8 cellular contexts compared by ENCODE assay signal in the genomic region with DNA sequence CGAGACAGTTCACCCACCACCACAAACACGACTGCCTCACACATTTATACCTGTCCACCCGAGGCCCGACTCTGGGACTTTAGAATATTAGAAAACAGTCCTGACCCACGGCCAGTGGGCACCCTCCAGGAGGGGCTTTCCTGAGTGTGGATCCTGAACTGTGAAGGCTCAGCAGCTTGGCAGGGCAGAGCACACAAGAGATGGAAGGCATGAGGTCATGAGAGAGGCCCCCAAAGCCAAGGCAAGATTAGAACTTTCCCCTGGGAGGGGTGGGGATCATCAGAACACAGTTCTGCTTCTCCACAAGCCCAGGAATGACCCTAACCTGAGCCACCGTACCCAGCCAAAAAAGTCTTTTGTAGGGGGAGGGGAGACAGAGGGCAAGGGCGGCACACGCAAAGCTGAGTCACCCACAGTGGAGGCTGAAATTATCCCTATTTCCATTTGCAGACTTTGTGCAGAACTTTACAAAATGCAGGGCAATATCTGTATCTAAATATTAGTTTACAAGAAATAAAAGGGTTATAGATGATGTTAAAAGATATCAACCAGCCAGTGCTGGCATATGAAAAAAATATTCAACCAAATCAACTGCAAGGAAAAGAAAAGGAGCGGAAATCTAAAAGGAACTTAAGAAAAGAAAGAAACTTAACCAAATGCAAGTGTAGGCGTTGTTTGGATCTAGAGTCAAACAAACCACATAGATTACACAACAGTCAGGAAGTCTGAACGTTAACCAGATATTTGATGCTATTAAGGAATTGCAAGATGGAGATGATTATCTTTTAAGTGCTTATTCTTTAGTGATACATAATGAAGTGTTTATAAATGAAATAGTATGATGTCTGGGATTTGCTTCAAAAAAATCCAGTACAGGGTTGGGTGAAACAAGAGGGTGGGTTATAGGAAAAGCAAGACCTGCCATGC. TPM values are rescaled to one million over a fixed set of nuclear protein-coding genes. Genes with fewer than 3 reads are reported as not detected.
A peak's percentile ranks its signal among the peaks of the same experiment; 100 is the strongest.
DNase-seq lines count a peak whose midpoint lies in the region; ATAC-seq and TF ChIP-seq lines count a peak whose summit lies in the region.
"Not testable (repeated sequence)": the region's sequence is repeated elsewhere in the genome, so short reads cannot be mapped to it uniquely, and the experiment has no call there.

No MANE protein-coding gene starts in this region.

- BruUV-seq in PC-3 (replicated peaks; lab: Mats Ljungman, UMichigan): not testable (repeated sequence)

- peak; percentile 67 for ATAC-seq in PC-3
- not testable (repeated sequence) for ATAC-seq in activated CD4-positive, alpha-beta T cell treated with anti-CD3 and anti-CD28 coated beads for 36 hours

- not testable (repeated sequence) for H3K9me3 Mint-ChIP-seq in activated CD4-positive, alpha-beta T cell treated with anti-CD3 and anti-CD28 coated beads for 36 hours (ENCODE audit: low read depth)

- H4K20me1 ChIP-seq in PC-3 (ENCODE audit: low read length); fibroblast of lung (ENCODE audit: control insufficient read depth, extremely low read depth, insufficient read depth, low read length); osteoblast (ENCODE audit: insufficient read depth, low read length): not testable (repeated sequence)

- H3K79me2 ChIP-seq in PC-3 (ENCODE audit: low read length); fibroblast of lung (ENCODE audit: control insufficient read depth, insufficient read depth, low read length); osteoblast (ENCODE audit: insufficient read depth, low read length): not testable (repeated sequence)

- H3K9me3 ChIP-seq in PC-3 (ENCODE audit: low read length); fibroblast of lung (ENCODE audit: control insufficient read depth, insufficient read depth, low read depth, low read length); osteoblast (ENCODE audit: low read depth, low read length): not testable (repeated sequence)

- not testable (repeated sequence) for H3K4me1 ChIP-seq in PC-3 (ENCODE audit: insufficient read depth, low read length); fibroblast of lung (ENCODE audit: control insufficient read depth, extremely low read depth, insufficient read depth, low read length); osteoblast (ENCODE audit: insufficient read depth, low read length)

- H3K9me2 ChIP-seq in PC-3 (replicated peaks; ENCODE audit: low read length): not testable (repeated sequence)

- intact Hi-C loops in PC-3 (cut with micrococcal nuclease); activated CD4-positive, alpha-beta T cell treated with anti-CD3 and anti-CD28 coated beads for 36 hours (cut with DNase I, micrococcal nuclease): not testable (repeated sequence)

- TF ChIP-seq CTCF in AG09319 (IDR thresholded peaks at IDR 0.05; ENCODE audit: low read depth, low read length); PC-3 (conservative IDR thresholded peaks at IDR 0.05; ENCODE audit: low read depth, low read length); fibroblast of lung (conservative IDR thresholded peaks at IDR 0.05 in 1 of 2, IDR thresholded peaks at IDR 0.05 in 1 of 2; ENCODE audit: low read depth in 1 of 2, low read length in 2 of 2); osteoblast (IDR thresholded peaks at IDR 0.05; ENCODE audit: extremely low read depth, low read depth, low read length): not testable (repeated sequence)

- not testable (repeated sequence) for H3K4me3 ChIP-seq in PC-3 (ENCODE audit: low read length); fibroblast of lung (replicated peaks in 1 of 4; ENCODE audit: control extremely low read depth in 1 of 4, insufficient read depth in 1 of 4, low read depth in 3 of 4, low read length in 4 of 4); osteoblast (ENCODE audit: insufficient read depth, low read length)

- not testable (repeated sequence) for H2AFZ ChIP-seq in PC-3 (ENCODE audit: low read length); fibroblast of lung (ENCODE audit: low read length); osteoblast (ENCODE audit: low read length)

- not testable (repeated sequence) for H3K36me3 Mint-ChIP-seq in activated CD4-positive, alpha-beta T cell treated with anti-CD3 and anti-CD28 coated beads for 36 hours (ENCODE audit: low read depth)

- DNase-seq in AG09319 (ENCODE audit: extremely low read depth, low read depth) (peak; percentile 22), EL (peak; percentile 18), LHCN-M2 (ENCODE audit: low read depth) (peak; percentile 12), amniotic epithelial cell (ENCODE audit: low read depth) (peak; percentile 47), fibroblast of lung (ENCODE audit: low read depth in 2 of 2) (peak; percentile 51 to 62)
- not testable (repeated sequence) for DNase-seq in PC-3; activated CD4-positive, alpha-beta T cell treated with anti-CD3 and anti-CD28 coated beads for 36 hours; osteoblast (ENCODE audit: insufficient read length, low spot score, missing footprints)

- H3K4me3 Mint-ChIP-seq in activated CD4-positive, alpha-beta T cell treated with anti-CD3 and anti-CD28 coated beads for 36 hours: not testable (repeated sequence)

- peak overlapping the region; percentile 47 for H3K27ac Mint-ChIP-seq in activated CD4-positive, alpha-beta T cell treated with anti-CD3 and anti-CD28 coated beads for 36 hours

- not testable (repeated sequence) for H3K36me3 ChIP-seq in PC-3 (ENCODE audit: low read depth, low read length); fibroblast of lung (ENCODE audit: control insufficient read depth, insufficient read depth, low read length); osteoblast (ENCODE audit: insufficient read depth, low read length)

- peak overlapping the region; percentile 46; the same call in 1 of the 2 replicates for H3K4me2 ChIP-seq in PC-3 (ENCODE audit: low read length)
- peak overlapping the region; percentile 64 for H3K4me2 ChIP-seq in fibroblast of lung (ENCODE audit: extremely low read depth, insufficient read depth, low read length)
- H3K4me2 ChIP-seq in osteoblast (ENCODE audit: insufficient read depth, low read length): peak overlapping the region; percentile 50

- POLR2A ChIA-PET in PC-3 (lab: Charles Lee; ENCODE audit: unreplicated experiment); activated CD4-positive, alpha-beta T cell treated with anti-CD3 and anti-CD28 coated beads for 36 hours (lab: Charles Lee): not testable (repeated sequence)

- not testable (repeated sequence) for H3K9ac ChIP-seq in PC-3 (ENCODE audit: low read length); fibroblast of lung (ENCODE audit: insufficient read depth, low read length)

- CTCF ChIA-PET in PC-3 (lab: Charles Lee); activated CD4-positive, alpha-beta T cell treated with anti-CD3 and anti-CD28 coated beads for 36 hours (lab: Charles Lee): not testable (repeated sequence)

- not testable (repeated sequence) for H3K27me3 ChIP-seq in PC-3 (ENCODE audit: low read length); fibroblast of lung (ENCODE audit: control insufficient read depth, insufficient read depth, low read length); osteoblast (ENCODE audit: insufficient read depth, low read length)

- H3K4me1 Mint-ChIP-seq in activated CD4-positive, alpha-beta T cell treated with anti-CD3 and anti-CD28 coated beads for 36 hours: peaks cover 14% of the 10 kb centered on the region

- H3F3A ChIP-seq in PC-3 (ENCODE audit: low read length, unreplicated experiment): not testable (repeated sequence)

- H3K27me3 Mint-ChIP-seq in activated CD4-positive, alpha-beta T cell treated with anti-CD3 and anti-CD28 coated beads for 36 hours: not testable (repeated sequence)

- not testable (repeated sequence) for H3K27ac ChIP-seq in PC-3 (ENCODE audit: low read length); osteoblast (ENCODE audit: low read depth, low read length)
- peak overlapping the region; percentile 58 for H3K27ac ChIP-seq in fibroblast of lung (ENCODE audit: insufficient read depth, low read length)

RNA-seq across cellular contexts. Expression of gene ZNF74, which starts 29.4 kb away (rescaled TPM):
- total RNA-seq in LHCN-M2 (2014; rRNA removed) (9.8 and 9.9 TPM in 2 replicates), PC-3 (2014; rRNA removed) (11.1 and 18.5 TPM in 2 replicates), fibroblast of lung (12.3 and 13.0 TPM in 2 replicates), osteoblast (12.4 and 13.8 TPM in 2 replicates)
- polyA plus RNA-seq in LHCN-M2 (2012): 4.6 TPM
- 10 to 100 TPM in 1 of 2 experiments, 1 to 10 TPM in 1; 6.5 to 10.3 TPM for total RNA-seq in activated CD4-positive, alpha-beta T cell treated with anti-CD3 and anti-CD28 coated beads for 36 hours
- 2.5 and 4.2 TPM in 2 replicates for polyA plus RNA-seq in fibroblast of lung
- 3.3 and 5.3 TPM in 2 replicates for polyA plus RNA-seq in fibroblast of lung (2012)
- 3.8 and 7.7 TPM in 2 replicates for polyA minus RNA-seq in fibroblast of lung (ENCODE audit: low replicate concordance)

RNA-seq across cellular contexts. Expression of gene DGCR6L, which starts 44.7 kb away (rescaled TPM):
- 78.0 and 82.5 TPM in 2 replicates for total RNA-seq in LHCN-M2 (2014; rRNA removed)
- polyA plus RNA-seq in LHCN-M2 (2012): 85.4 TPM
- total RNA-seq in PC-3 (2014; rRNA removed): 78.1 and 84.8 TPM in 2 replicates
- total RNA-seq in activated CD4-positive, alpha-beta T cell treated with anti-CD3 and anti-CD28 coated beads for 36 hours: 10 to 100 TPM; 22.4 to 24.8 TPM
- total RNA-seq in fibroblast of lung: 51.1 and 53.2 TPM in 2 replicates
- 26.2 and 42.7 TPM in 2 replicates for polyA plus RNA-seq in fibroblast of lung
- 43.9 and 80.0 TPM in 2 replicates for polyA plus RNA-seq in fibroblast of lung (2012)
- 33.7 and 35.4 TPM in 2 replicates for polyA minus RNA-seq in fibroblast of lung (ENCODE audit: low replicate concordance)
- 58.9 and 60.8 TPM in 2 replicates for total RNA-seq in osteoblast
